In genomic region chr6:109239918-109240321, GRCh38 we compare ENCODE assay signal across 10 cellular contexts.
A peak's percentile ranks its signal among the peaks of the same experiment; 100 is the strongest.
DNase-seq lines count a peak whose midpoint lies in the region; ATAC-seq and TF ChIP-seq lines count a peak whose summit lies in the region.
"Had no signal": no experiment of that assay in that cellular context is flagged by ENCODE, and none has a peak within 500 bp of the region (broad histone marks: within the 10 kb centered on the region; RNA-seq: fewer than 3 reads in every experiment).

No MANE protein-coding gene starts in this region.

- no peak overlapping the region for H3K4me3 Mint-ChIP-seq in neural progenitor cell
- no peak overlapping the region for H3K4me3 Mint-ChIP-seq in activated naive CD8-positive, alpha-beta T cell treated with anti-CD3 and anti-CD28 coated beads for 36 hours
- H3K4me3 Mint-ChIP-seq: stimulated activated memory B cell treated with anti-CD40 and anti-IgM and Interleukin-4, amounts not matched to agents 10 μg/mL and 1 μg/mL and 100 μg/mL, for 72 hours had no signal

- H3K27ac ChIP-seq in adipose tissue (ENCODE audit: low read depth, low read length) (peak overlapping the region; percentile 19), neural progenitor cell (no peak overlapping the region), tibial artery (peak overlapping the region; percentile 53 to 68)

- H3K9me3 Mint-ChIP-seq in neural progenitor cell: no peaks in the 10 kb centered on the region
- no peaks in the 10 kb centered on the region for H3K9me3 Mint-ChIP-seq in activated naive CD8-positive, alpha-beta T cell treated with anti-CD3 and anti-CD28 coated beads for 36 hours
- H3K9me3 Mint-ChIP-seq: stimulated activated memory B cell treated with anti-CD40 and anti-IgM and Interleukin-4, amounts not matched to agents 10 μg/mL and 1 μg/mL and 100 μg/mL, for 72 hours had no signal

- WGBS in adipose tissue, 3 donors: 53 to 68% (median 62%) methylated on average over 6 of the region's 6 CpGs

- H3K27me3 Mint-ChIP-seq in neural progenitor cell (ENCODE audit: insufficient read depth, low read depth): no peaks in the 10 kb centered on the region
- no peaks in the 10 kb centered on the region for H3K27me3 Mint-ChIP-seq in activated naive CD8-positive, alpha-beta T cell treated with anti-CD3 and anti-CD28 coated beads for 36 hours
- H3K27me3 Mint-ChIP-seq: stimulated activated memory B cell treated with anti-CD40 and anti-IgM and Interleukin-4, amounts not matched to agents 10 μg/mL and 1 μg/mL and 100 μg/mL, for 72 hours had no signal

- H3K36me3 ChIP-seq in neural progenitor cell: no peaks in the 10 kb centered on the region
- H3K36me3 ChIP-seq in tibial artery: no peaks in the 10 kb centered on the region

- no peaks in the 10 kb centered on the region for H3K36me3 Mint-ChIP-seq in neural progenitor cell
- no peaks in the 10 kb centered on the region for H3K36me3 Mint-ChIP-seq in activated naive CD8-positive, alpha-beta T cell treated with anti-CD3 and anti-CD28 coated beads for 36 hours
- H3K36me3 Mint-ChIP-seq: stimulated activated memory B cell treated with anti-CD40 and anti-IgM and Interleukin-4, amounts not matched to agents 10 μg/mL and 1 μg/mL and 100 μg/mL, for 72 hours had no signal

- H3F3A ChIP-seq in neural progenitor cell (ENCODE audit: low read depth): peaks cover 5% of the 10 kb centered on the region

- no peak overlapping the region for H3K9ac ChIP-seq in neural progenitor cell

- H3K79me2 ChIP-seq in neural progenitor cell (ENCODE audit: low read depth): no peaks in the 10 kb centered on the region

- no peak overlapping the region for H3K4me2 ChIP-seq in neural progenitor cell

- ATAC-seq in GM21528 (IDR thresholded peaks at IDR 0.05; ENCODE audit: low FRiP score, unreplicated experiment): no peak
- ATAC-seq: stimulated activated memory B cell treated with anti-CD40 and anti-IgM and Interleukin-4, amounts not matched to agents 10 μg/mL and 1 μg/mL and 100 μg/mL, for 72 hours had no signal

- peaks cover 26% of the 10 kb centered on the region for H3K4me1 Mint-ChIP-seq in neural progenitor cell
- peaks cover 17% of the 10 kb centered on the region for H3K4me1 Mint-ChIP-seq in activated naive CD8-positive, alpha-beta T cell treated with anti-CD3 and anti-CD28 coated beads for 36 hours

- H3K27me3 ChIP-seq in neural progenitor cell: no peaks in the 10 kb centered on the region
- no peaks in the 10 kb centered on the region for H3K27me3 ChIP-seq in tibial artery

- TF ChIP-seq CTCF in neural progenitor cell (IDR thresholded peaks at IDR 0.05) (no peak), tibial artery (IDR thresholded peaks at IDR 0.05) (no peak)

- H2AFZ ChIP-seq in neural progenitor cell (replicated peaks): peak overlapping the region; percentile 37

- peak overlapping the region; percentile 47 for H3K27ac Mint-ChIP-seq in neural progenitor cell
- H3K27ac Mint-ChIP-seq in activated naive CD8-positive, alpha-beta T cell treated with anti-CD3 and anti-CD28 coated beads for 36 hours: no peak overlapping the region
- H3K27ac Mint-ChIP-seq: stimulated activated memory B cell treated with anti-CD40 and anti-IgM and Interleukin-4, amounts not matched to agents 10 μg/mL and 1 μg/mL and 100 μg/mL, for 72 hours had no signal

- intact Hi-C loops in tibial artery (cut with DNase I; ENCODE audit: low total_unique reads): no loop called here

- peak; percentile 55 for DNase-seq in globus pallidus (ENCODE audit: low spot score)
- DNase-seq in neural progenitor cell (ENCODE audit: low spot score): no peak
- DNase-seq in tibial artery: no peak
- DNase-seq in ureter (ENCODE audit: low spot score): no peak
- no peak for DNase-seq in activated naive CD8-positive, alpha-beta T cell treated with anti-CD3 and anti-CD28 coated beads for 36 hours
- DNase-seq: amniotic stem cell, NCI-H1048 had no signal

- no peak overlapping the region for H3K4me3 ChIP-seq in neural progenitor cell
- H3K4me3 ChIP-seq in tibial artery: no peak overlapping the region

- H3K9me3 ChIP-seq in neural progenitor cell (ENCODE audit: low read depth) (no peaks in the 10 kb centered on the region), tibial artery (no peaks in the 10 kb centered on the region)

- H3K4me1 ChIP-seq in neural progenitor cell (peaks cover 18% of the 10 kb centered on the region), tibial artery (peaks cover 0 to 26% (median 15%) of the 10 kb centered on the region in 4 donors)

- H4K20me1 ChIP-seq in neural progenitor cell (ENCODE audit: low read depth): no peaks in the 10 kb centered on the region
